Comparison of ENCODE assay signal across 1 cellular context in the genomic region with DNA sequence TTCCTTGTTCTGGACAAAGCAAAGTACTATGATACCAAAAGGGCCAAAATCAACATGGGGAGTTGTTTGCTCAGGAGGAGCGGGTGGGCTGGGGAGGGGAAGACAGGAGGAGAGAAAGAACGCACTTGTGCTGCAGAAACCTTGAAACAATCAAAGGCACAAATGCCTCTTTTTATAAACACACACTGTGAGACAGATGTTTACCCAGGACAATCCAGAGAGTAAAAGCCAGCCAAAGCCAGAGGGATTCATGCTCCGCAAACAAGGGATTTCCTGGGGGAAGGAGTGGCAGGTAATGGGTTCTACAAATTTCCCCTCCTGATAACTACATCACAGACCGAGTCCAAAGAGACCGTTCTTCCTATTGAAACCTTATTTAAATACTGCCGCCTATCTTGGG.
TF ChIP-seq lines count a peak whose summit lies in the region.

No MANE protein-coding gene starts in this region.

TF ChIP-seq in HepG2, 621 proteins besides CTCF, POLR2A, EP300 and RAD21 (continued from another document and continues in another):
- no peak for TF ChIP-seq SCMH1 (CRISPR knock-in tag; IDR thresholded peaks at IDR 0.05; ENCODE audit: borderline replicate concordance)
- no peak for TF ChIP-seq ZNF781 (CRISPR knock-in tag; IDR thresholded peaks at IDR 0.05; ENCODE audit: borderline replicate concordance, not compliant biosample characterization)
- TF ChIP-seq, protein P1, sequence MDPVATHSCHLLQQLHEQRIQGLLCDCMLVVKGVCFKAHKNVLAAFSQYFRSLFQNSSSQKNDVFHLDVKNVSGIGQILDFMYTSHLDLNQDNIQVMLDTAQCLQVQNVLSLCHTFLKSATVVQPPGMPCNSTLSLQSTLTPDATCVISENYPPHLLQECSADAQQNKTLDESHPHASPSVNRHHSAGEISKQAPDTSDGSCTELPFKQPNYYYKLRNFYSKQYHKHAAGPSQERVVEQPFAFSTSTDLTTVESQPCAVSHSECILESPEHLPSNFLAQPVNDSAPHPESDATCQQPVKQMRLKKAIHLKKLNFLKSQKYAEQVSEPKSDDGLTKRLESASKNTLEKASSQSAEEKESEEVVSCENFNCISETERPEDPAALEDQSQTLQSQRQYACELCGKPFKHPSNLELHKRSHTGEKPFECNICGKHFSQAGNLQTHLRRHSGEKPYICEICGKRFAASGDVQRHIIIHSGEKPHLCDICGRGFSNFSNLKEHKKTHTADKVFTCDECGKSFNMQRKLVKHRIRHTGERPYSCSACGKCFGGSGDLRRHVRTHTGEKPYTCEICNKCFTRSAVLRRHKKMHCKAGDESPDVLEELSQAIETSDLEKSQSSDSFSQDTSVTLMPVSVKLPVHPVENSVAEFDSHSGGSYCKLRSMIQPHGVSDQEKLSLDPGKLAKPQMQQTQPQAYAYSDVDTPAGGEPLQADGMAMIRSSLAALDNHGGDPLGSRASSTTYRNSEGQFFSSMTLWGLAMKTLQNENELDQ (CRISPR knock-in tag; IDR thresholded peaks at IDR 0.05; ENCODE audit: borderline replicate concordance): no peak
- no peak for TF ChIP-seq ZNF773 (CRISPR knock-in tag; IDR thresholded peaks at IDR 0.05; ENCODE audit: borderline replicate concordance)
- peak; percentile 38; the same call in 1 of the 2 replicates for TF ChIP-seq MIXL1 (CRISPR knock-in tag; IDR thresholded peaks at IDR 0.05)
- no peak for TF ChIP-seq WIZ (CRISPR knock-in tag; IDR thresholded peaks at IDR 0.05)
- no peak for TF ChIP-seq ATM (IDR thresholded peaks at IDR 0.05; ENCODE audit: borderline replicate concordance)
- no peak for TF ChIP-seq CBX1 (IDR thresholded peaks at IDR 0.05; ENCODE audit: low read depth)
- TF ChIP-seq KDM1A (CRISPR knock-in tag; IDR thresholded peaks at IDR 0.05): 0 out of 2 replicates have a peak, but pooled peaks have one; percentile 15
- no peak for TF ChIP-seq ZNF251 (CRISPR knock-in tag; IDR thresholded peaks at IDR 0.05)
- no peak for TF ChIP-seq ZNF713 (CRISPR knock-in tag; IDR thresholded peaks at IDR 0.05)
- no peak for TF ChIP-seq ZNF317 (CRISPR knock-in tag; IDR thresholded peaks at IDR 0.05)
- no peak for TF ChIP-seq NRL (CRISPR knock-in tag; IDR thresholded peaks at IDR 0.05; ENCODE audit: borderline replicate concordance)
- TF ChIP-seq CEBPG (CRISPR knock-in tag; IDR thresholded peaks at IDR 0.05): no peak
- TF ChIP-seq ZNF841 (CRISPR knock-in tag; IDR thresholded peaks at IDR 0.05; ENCODE audit: borderline replicate concordance): no peak
- no peak for TF ChIP-seq ARID2 (CRISPR knock-in tag; IDR thresholded peaks at IDR 0.05; ENCODE audit: borderline replicate concordance)
- TF ChIP-seq KLF6 (CRISPR knock-in tag; IDR thresholded peaks at IDR 0.05): no peak
- TF ChIP-seq, protein P2, sequence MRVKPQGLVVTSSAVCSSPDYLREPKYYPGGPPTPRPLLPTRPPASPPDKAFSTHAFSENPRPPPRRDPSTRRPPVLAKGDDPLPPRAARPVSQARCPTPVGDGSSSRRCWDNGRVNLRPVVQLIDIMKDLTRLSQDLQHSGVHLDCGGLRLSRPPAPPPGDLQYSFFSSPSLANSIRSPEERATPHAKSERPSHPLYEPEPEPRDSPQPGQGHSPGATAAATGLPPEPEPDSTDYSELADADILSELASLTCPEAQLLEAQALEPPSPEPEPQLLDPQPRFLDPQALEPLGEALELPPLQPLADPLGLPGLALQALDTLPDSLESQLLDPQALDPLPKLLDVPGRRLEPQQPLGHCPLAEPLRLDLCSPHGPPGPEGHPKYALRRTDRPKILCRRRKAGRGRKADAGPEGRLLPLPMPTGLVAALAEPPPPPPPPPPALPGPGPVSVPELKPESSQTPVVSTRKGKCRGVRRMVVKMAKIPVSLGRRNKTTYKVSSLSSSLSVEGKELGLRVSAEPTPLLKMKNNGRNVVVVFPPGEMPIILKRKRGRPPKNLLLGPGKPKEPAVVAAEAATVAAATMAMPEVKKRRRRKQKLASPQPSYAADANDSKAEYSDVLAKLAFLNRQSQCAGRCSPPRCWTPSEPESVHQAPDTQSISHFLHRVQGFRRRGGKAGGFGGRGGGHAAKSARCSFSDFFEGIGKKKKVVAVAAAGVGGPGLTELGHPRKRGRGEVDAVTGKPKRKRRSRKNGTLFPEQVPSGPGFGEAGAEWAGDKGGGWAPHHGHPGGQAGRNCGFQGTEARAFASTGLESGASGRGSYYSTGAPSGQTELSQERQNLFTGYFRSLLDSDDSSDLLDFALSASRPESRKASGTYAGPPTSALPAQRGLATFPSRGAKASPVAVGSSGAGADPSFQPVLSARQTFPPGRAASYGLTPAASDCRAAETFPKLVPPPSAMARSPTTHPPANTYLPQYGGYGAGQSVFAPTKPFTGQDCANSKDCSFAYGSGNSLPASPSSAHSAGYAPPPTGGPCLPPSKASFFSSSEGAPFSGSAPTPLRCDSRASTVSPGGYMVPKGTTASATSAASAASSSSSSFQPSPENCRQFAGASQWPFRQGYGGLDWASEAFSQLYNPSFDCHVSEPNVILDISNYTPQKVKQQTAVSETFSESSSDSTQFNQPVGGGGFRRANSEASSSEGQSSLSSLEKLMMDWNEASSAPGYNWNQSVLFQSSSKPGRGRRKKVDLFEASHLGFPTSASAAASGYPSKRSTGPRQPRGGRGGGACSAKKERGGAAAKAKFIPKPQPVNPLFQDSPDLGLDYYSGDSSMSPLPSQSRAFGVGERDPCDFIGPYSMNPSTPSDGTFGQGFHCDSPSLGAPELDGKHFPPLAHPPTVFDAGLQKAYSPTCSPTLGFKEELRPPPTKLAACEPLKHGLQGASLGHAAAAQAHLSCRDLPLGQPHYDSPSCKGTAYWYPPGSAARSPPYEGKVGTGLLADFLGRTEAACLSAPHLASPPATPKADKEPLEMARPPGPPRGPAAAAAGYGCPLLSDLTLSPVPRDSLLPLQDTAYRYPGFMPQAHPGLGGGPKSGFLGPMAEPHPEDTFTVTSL (CRISPR knock-in tag; IDR thresholded peaks at IDR 0.05; ENCODE audit: borderline replicate concordance): peak; percentile 51; the same call in 1 of the 2 replicates
- TF ChIP-seq, protein P3, sequence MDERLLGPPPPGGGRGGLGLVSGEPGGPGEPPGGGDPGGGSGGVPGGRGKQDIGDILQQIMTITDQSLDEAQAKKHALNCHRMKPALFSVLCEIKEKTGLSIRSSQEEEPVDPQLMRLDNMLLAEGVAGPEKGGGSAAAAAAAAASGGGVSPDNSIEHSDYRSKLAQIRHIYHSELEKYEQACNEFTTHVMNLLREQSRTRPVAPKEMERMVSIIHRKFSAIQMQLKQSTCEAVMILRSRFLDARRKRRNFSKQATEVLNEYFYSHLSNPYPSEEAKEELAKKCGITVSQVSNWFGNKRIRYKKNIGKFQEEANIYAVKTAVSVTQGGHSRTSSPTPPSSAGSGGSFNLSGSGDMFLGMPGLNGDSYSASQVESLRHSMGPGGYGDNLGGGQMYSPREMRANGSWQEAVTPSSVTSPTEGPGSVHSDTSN (CRISPR knock-in tag; IDR thresholded peaks at IDR 0.05): no peak
- TF ChIP-seq, protein P4, sequence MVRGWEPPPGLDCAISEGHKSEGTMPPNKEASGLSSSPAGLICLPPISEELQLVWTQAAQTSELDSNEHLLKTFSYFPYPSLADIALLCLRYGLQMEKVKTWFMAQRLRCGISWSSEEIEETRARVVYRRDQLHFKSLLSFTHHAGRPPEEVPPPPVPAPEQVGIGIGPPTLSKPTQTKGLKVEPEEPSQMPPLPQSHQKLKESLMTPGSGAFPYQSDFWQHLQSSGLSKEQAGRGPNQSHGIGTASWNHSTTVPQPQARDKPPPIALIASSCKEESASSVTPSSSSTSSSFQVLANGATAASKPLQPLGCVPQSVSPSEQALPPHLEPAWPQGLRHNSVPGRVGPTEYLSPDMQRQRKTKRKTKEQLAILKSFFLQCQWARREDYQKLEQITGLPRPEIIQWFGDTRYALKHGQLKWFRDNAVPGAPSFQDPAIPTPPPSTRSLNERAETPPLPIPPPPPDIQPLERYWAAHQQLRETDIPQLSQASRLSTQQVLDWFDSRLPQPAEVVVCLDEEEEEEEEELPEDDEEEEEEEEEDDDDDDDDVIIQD (CRISPR knock-in tag; IDR thresholded peaks at IDR 0.05; ENCODE audit: low read depth): no peak
- TF ChIP-seq, protein P5, sequence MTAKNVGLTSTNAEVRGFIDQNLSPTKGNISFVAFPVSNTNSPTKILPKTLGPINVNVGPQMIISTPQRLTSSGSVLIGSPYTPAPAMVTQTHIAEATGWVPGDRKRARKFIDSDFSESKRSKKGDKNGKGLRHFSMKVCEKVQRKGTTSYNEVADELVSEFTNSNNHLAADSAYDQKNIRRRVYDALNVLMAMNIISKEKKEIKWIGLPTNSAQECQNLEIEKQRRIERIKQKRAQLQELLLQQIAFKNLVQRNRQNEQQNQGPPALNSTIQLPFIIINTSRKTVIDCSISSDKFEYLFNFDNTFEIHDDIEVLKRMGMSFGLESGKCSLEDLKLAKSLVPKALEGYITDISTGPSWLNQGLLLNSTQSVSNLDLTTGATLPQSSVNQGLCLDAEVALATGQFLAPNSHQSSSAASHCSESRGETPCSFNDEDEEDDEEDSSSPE (CRISPR knock-in tag; IDR thresholded peaks at IDR 0.05): no peak
- peak; percentile 47; the same call in 1 of the 2 replicates for TF ChIP-seq FOXK1 (CRISPR knock-in tag; IDR thresholded peaks at IDR 0.05; ENCODE audit: borderline replicate concordance, low read depth)
- no peak for TF ChIP-seq ZNF850 (CRISPR knock-in tag; conservative IDR thresholded peaks at IDR 0.05)
- no peak for TF ChIP-seq ZNF790 (CRISPR knock-in tag; IDR thresholded peaks at IDR 0.05; ENCODE audit: borderline replicate concordance)
- TF ChIP-seq JDP2 (CRISPR knock-in tag; IDR thresholded peaks at IDR 0.05; ENCODE audit: borderline replicate concordance): no peak; the same call in 1 of the 2 replicates
- TF ChIP-seq TEAD3 (CRISPR knock-in tag; optimal IDR thresholded peaks at IDR 0.05; ENCODE audit: borderline replicate concordance): peak; percentile 78
- no peak for TF ChIP-seq ISX (CRISPR knock-in tag; conservative IDR thresholded peaks at IDR 0.05)
- TF ChIP-seq, protein P6, sequence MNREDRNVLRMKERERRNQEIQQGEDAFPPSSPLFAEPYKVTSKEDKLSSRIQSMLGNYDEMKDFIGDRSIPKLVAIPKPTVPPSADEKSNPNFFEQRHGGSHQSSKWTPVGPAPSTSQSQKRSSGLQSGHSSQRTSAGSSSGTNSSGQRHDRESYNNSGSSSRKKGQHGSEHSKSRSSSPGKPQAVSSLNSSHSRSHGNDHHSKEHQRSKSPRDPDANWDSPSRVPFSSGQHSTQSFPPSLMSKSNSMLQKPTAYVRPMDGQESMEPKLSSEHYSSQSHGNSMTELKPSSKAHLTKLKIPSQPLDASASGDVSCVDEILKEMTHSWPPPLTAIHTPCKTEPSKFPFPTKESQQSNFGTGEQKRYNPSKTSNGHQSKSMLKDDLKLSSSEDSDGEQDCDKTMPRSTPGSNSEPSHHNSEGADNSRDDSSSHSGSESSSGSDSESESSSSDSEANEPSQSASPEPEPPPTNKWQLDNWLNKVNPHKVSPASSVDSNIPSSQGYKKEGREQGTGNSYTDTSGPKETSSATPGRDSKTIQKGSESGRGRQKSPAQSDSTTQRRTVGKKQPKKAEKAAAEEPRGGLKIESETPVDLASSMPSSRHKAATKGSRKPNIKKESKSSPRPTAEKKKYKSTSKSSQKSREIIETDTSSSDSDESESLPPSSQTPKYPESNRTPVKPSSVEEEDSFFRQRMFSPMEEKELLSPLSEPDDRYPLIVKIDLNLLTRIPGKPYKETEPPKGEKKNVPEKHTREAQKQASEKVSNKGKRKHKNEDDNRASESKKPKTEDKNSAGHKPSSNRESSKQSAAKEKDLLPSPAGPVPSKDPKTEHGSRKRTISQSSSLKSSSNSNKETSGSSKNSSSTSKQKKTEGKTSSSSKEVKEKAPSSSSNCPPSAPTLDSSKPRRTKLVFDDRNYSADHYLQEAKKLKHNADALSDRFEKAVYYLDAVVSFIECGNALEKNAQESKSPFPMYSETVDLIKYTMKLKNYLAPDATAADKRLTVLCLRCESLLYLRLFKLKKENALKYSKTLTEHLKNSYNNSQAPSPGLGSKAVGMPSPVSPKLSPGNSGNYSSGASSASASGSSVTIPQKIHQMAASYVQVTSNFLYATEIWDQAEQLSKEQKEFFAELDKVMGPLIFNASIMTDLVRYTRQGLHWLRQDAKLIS (CRISPR knock-in tag; IDR thresholded peaks at IDR 0.05): no peak
- 0 out of 2 replicates have a peak, but pooled peaks have one; percentile 13 for TF ChIP-seq JUNB (CRISPR knock-in tag; IDR thresholded peaks at IDR 0.05; ENCODE audit: borderline replicate concordance)
- TF ChIP-seq, protein P7, sequence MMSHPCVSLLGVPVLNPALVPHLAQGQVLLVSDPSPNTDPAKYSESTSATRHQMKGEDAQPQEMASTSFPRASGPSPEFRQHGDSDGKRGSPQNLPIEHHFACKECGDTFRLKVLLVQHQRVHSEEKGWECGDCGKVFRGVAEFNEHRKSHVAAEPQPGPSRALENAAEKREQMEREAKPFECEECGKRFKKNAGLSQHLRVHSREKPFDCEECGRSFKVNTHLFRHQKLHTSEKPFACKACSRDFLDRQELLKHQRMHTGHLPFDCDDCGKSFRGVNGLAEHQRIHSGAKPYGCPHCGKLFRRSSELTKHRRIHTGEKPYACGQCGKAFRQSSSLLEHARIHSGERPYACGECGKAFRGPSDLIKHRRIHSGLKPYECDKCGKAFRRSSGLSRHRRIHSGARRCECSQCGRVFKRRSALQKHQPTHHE (CRISPR knock-in tag; IDR thresholded peaks at IDR 0.05; ENCODE audit: borderline replicate concordance): no peak; the same call in 1 of the 2 replicates
- no peak for TF ChIP-seq ZNF326 (CRISPR knock-in tag; IDR thresholded peaks at IDR 0.05; ENCODE audit: borderline replicate concordance)
- no peak for TF ChIP-seq ZNF235 (CRISPR knock-in tag; IDR thresholded peaks at IDR 0.05; ENCODE audit: borderline replicate concordance)
- TF ChIP-seq SPEN (CRISPR knock-in tag; IDR thresholded peaks at IDR 0.05; ENCODE audit: low read depth): no peak
